ENCODE assay signal across 10 cellular contexts in the genomic region with DNA sequence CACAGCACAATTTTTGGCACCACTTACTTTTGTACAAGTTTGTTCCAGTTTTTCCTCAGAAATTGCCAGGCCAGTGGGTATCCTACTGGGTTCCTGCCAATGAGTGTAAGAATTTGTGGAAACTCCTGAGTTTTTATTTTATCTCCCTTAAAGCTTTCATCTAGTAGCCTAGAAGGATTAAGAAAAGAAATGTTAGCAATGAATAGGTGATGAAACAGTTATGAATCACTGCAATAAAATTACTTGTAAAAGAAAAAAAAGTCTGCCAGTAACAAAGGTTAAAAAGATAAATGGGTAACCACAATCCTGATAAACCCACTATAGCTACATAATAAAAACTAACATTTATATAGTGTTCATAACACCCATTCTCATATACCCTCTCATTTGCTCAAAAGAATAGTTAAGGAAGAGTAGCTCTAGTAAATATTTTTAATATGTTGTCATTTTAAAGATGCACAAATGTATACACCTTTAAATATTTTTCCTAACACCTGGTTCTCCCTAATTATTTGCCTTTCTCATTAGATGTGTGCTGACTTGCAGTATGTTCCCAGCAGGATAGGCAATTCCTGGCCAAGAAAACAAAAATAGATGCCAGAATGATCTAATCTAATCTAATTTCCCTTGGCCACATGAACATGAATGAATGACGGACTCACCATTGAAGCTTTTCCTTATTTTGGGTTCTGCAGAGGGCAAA. TPM values are rescaled to one million over a fixed set of nuclear protein-coding genes. Genes with fewer than 3 reads are reported as not detected.
A peak's percentile ranks its signal among the peaks of the same experiment; 100 is the strongest.
DNase-seq lines count a peak whose midpoint lies in the region; ATAC-seq, FAIRE-seq and TF ChIP-seq lines count a peak whose summit lies in the region.
"Had no signal": no experiment of that assay in that cellular context is flagged by ENCODE, and none has a peak within 500 bp of the region (broad histone marks: within the 10 kb centered on the region; RNA-seq: fewer than 3 reads in every experiment).

No MANE protein-coding gene starts in this region.

- FAIRE-seq in HepG2 (lab: Jason Lieb, UNC), result no peak

- H3K79me2 ChIP-seq in ACC112 (ENCODE audit: control insufficient read depth, insufficient read depth, low read length, unreplicated experiment) (no peaks in the 10 kb centered on the region), HepG2 (ENCODE audit: insufficient read depth, low read length) (no peaks in the 10 kb centered on the region)

- H3K27ac ChIP-seq in ACC112 (ENCODE audit: low read depth, low read length), result peak overlapping the region; percentile 71
- H3K27ac ChIP-seq in ascending aorta, result peak overlapping the region; percentile 46 to 64
- peak overlapping the region; percentile 47 for H3K27ac ChIP-seq in HepG2 (ENCODE audit: extremely low read length, insufficient read depth, low read length)
- peak overlapping the region in 16 of 59 donors; percentile 1 to 58 (median 10) for H3K27ac ChIP-seq in dorsolateral prefrontal cortex
- H3K27ac ChIP-seq: HL-60 had no signal

- H3K4me1 ChIP-seq in ACC112 (ENCODE audit: control insufficient read depth, insufficient read depth, low read length, unreplicated experiment) (peaks cover 21% of the 10 kb centered on the region), ascending aorta (peaks cover 5 to 11% of the 10 kb centered on the region in 2 donors), HepG2 (ENCODE audit: insufficient read depth, low read length) (peaks cover 17% of the 10 kb centered on the region)

- DNase-seq in HT-29 (ENCODE audit: low spot score), result peak; percentile 56
- DNase-seq in ascending aorta (ENCODE audit: low spot score in 2 of 2), result no peak
- no peak for DNase-seq in HepG2 (ENCODE audit: low spot score)
- no peak for DNase-seq in dorsolateral prefrontal cortex
- DNase-seq in NCI-H187 treated with DMSO at 0.1 percent for 48 hours (lab: John Stamatoyannopoulos, UW), result no peak
- DNase-seq in activated CD4-positive, alpha-beta T cell treated with anti-CD3 and anti-CD28 coated beads for 48 hours, result no peak
- no peak for DNase-seq in NCI-H1417 treated with DMSO at 0.1 percent for 48 hours (lab: John Stamatoyannopoulos, UW)
- DNase-seq: OCI-M1 had no signal

- in situ Hi-C loops in HepG2 (cut with HindIII; ENCODE audit: extremely low pct_ligation_motif_present, low pct_unique_long_range_greater_than_20kb), result no loop called here

- H4K20me1 ChIP-seq in HepG2 (ENCODE audit: insufficient read depth, low read length), result no peaks in the 10 kb centered on the region

- no peaks in the 10 kb centered on the region for H3K27me3 ChIP-seq in ACC112 (ENCODE audit: insufficient read depth, low read length)
- H3K27me3 ChIP-seq in ascending aorta, result no peaks in the 10 kb centered on the region
- no peaks in the 10 kb centered on the region for H3K27me3 ChIP-seq in HepG2 (ENCODE audit: control insufficient read depth in 1 of 2, insufficient read depth in 2 of 2, low read length in 2 of 2)
- no peaks in the 10 kb centered on the region for H3K27me3 ChIP-seq in dorsolateral prefrontal cortex

- no TSS peak for BruUV-seq in HepG2 (replicated peaks; lab: Mats Ljungman, UMichigan)

- no peak for TF ChIP-seq RAD21 in HepG2 (CRISPR knock-in tag; IDR thresholded peaks at IDR 0.05)

- WGBS in HepG2 (ENCODE audit: low lambda C conversion rate), result 89% methylated on average over 1 of the region's 1 CpG

- peaks cover 50% of the 10 kb centered on the region for H3K36me3 ChIP-seq in ACC112 (ENCODE audit: insufficient read depth, low read length)
- peaks cover 27 to 62% of the 10 kb centered on the region in 2 donors for H3K36me3 ChIP-seq in ascending aorta
- H3K36me3 ChIP-seq in HepG2 (replicated peaks in 1 of 2; ENCODE audit: control insufficient read depth in 1 of 2, insufficient read depth in 2 of 2, low read length in 2 of 2), result peaks cover 4 to 49% of the 10 kb centered on the region in 2 experiments

- intact Hi-C loops in ascending aorta (cut with DNase I), result no loop called here
- intact Hi-C loops in HepG2 (cut with micrococcal nuclease; ENCODE audit: unreplicated experiment), result no loop called here
- intact Hi-C loops in dorsolateral prefrontal cortex (cut with DNase I), result no loop called here

- H3K9me3 ChIP-seq in ascending aorta (peaks cover 5 to 6% of the 10 kb centered on the region in 2 donors), HepG2 (ENCODE audit: low read length) (no peaks in the 10 kb centered on the region)

- no peak for TF ChIP-seq POLR2A in HepG2 (IDR thresholded peaks at IDR 0.05; ENCODE audit: insufficient read depth in 1 of 2, low read depth in 2 of 2, low read length in 2 of 2)

- H3K4me2 ChIP-seq in HepG2 (ENCODE audit: low read depth, low read length), result 0 out of 2 replicates have a peak overlapping the region, but pooled peaks have one; percentile 14

- H3K9ac ChIP-seq in HepG2 (ENCODE audit: insufficient read depth, low read depth, low read length), result no peak overlapping the region

- no peak overlapping the region for H2AFZ ChIP-seq in ACC112 (ENCODE audit: low read length, unreplicated experiment)
- H2AFZ ChIP-seq in HepG2 (ENCODE audit: low read length), result no peak overlapping the region

- POLR2A ChIA-PET in HepG2 (lab: Yijun Ruan, JAX), result interaction anchor here (1.0 to 1.1 kb wide), 2 partner anchors 27 to 155 kb away, joined by 3 to 4 read pairs; partner anchors contain the start of genes ERAP1 and LNPEP

- no peak overlapping the region for H3K4me3 ChIP-seq in ACC112 (ENCODE audit: low read depth, low read length)
- H3K4me3 ChIP-seq in ascending aorta, result no peak overlapping the region
- no peak overlapping the region for H3K4me3 ChIP-seq in HepG2 (replicated peaks in 1 of 3; ENCODE audit: insufficient read depth in 1 of 3, low read depth in 2 of 3, low read length in 3 of 3)
- H3K4me3 ChIP-seq in dorsolateral prefrontal cortex, result no peak overlapping the region

- ATAC-seq in HepG2, result no peak

- CTCF ChIA-PET in HepG2 (lab: Yijun Ruan, JAX; ENCODE audit: low intra/inter-chr PET ratio, low total read pairs), result no interaction called here

- no peak for TF ChIP-seq CTCF in ascending aorta (IDR thresholded peaks at IDR 0.05)
- no peak for TF ChIP-seq CTCF in HepG2 (CRISPR knock-in tag; IDR thresholded peaks at IDR 0.05)
- no peak for TF ChIP-seq CTCF in dorsolateral prefrontal cortex (IDR thresholded peaks at IDR 0.05 in 54 of 56, conservative IDR thresholded peaks at IDR 0.05 in 2 of 56; ENCODE audit: low read depth in 1 of 56, partially characterized antibody in 56 of 56)

- TF ChIP-seq EP300 in HepG2 (IDR thresholded peaks at IDR 0.05; ENCODE audit: low read depth in 2 of 2, low read length in 2 of 2) (no peak), HepG2 (CRISPR knock-in tag; IDR thresholded peaks at IDR 0.05; ENCODE audit: borderline replicate concordance) (no peak)

TF ChIP-seq in HepG2, 621 proteins besides CTCF, POLR2A, EP300 and RAD21:
- TF ChIP-seq BATF2 (CRISPR knock-in tag; IDR thresholded peaks at IDR 0.05) (no peak), ZNF136 (CRISPR knock-in tag; IDR thresholded peaks at IDR 0.05; ENCODE audit: low read depth) (no peak), KLF12 (CRISPR knock-in tag; IDR thresholded peaks at IDR 0.05; ENCODE audit: borderline replicate concordance) (no peak), DRAP1 (CRISPR knock-in tag; IDR thresholded peaks at IDR 0.05) (no peak)
TF ChIP-seq in HepG2: peak in this region for 0.

RNA-seq across cellular contexts. Expression of gene ERAP1, which starts 26.6 kb away (rescaled TPM):
- 5.6 and 5.8 TPM in 2 replicates for total RNA-seq in HT-29 (2014; rRNA removed; shearing (Covaris generic))
- 41.3 TPM for total RNA-seq in ascending aorta
- total RNA-seq in HepG2 (2016; rRNA removed; fragmentation: Illumina TruSeq; extraction: Trizol), result 13.8 and 21.0 TPM in 2 replicates
- total RNA-seq in HepG2 (2016; cell fraction: cytosol; rRNA removed; fragmentation: Illumina TruSeq; extraction: Trizol; ENCODE audit: low read depth), result 2.0 TPM in 2 replicates
- total RNA-seq in HepG2 (2016; cell fraction: insoluble cytoplasmic fraction; rRNA removed; fragmentation: Illumina TruSeq; extraction: Trizol), result 11.5 and 18.8 TPM in 2 replicates
- total RNA-seq in HepG2 (2016; cell fraction: membrane; rRNA removed; fragmentation: Illumina TruSeq; extraction: Trizol), result 5.1 and 5.4 TPM in 2 replicates
- total RNA-seq in HepG2 (2016; cell fraction: nucleus; rRNA removed; fragmentation: Illumina TruSeq; extraction: Trizol), result 33.0 and 34.9 TPM in 2 replicates
- polyA plus RNA-seq in HepG2 (2011; rRNA removed), result 44.4 and 52.2 TPM in 2 replicates
- polyA plus RNA-seq in HepG2 (2011; cell fraction: cytosol; rRNA removed), result 26.1 and 29.4 TPM in 2 replicates
- 38.8 and 46.1 TPM in 2 replicates for polyA plus RNA-seq in HepG2 (2011; cell fraction: nucleus; rRNA removed)
- polyA plus RNA-seq in HepG2 (2012), result 28.1 and 31.0 TPM in 2 replicates
- 0.70 and 1.2 TPM in 2 replicates for polyA plus RNA-seq in HepG2 (2016; cell fraction: cytosol; fragmentation: Illumina TruSeq; extraction: Trizol; ENCODE audit: low read depth)
- polyA plus RNA-seq in HepG2 (2016; cell fraction: insoluble cytoplasmic fraction; fragmentation: Illumina TruSeq; extraction: Trizol; ENCODE audit: low read depth), result 9.4 and 9.5 TPM in 2 replicates
- polyA plus RNA-seq in HepG2 (2016; cell fraction: membrane; fragmentation: Illumina TruSeq; extraction: Trizol; ENCODE audit: low read depth), result 2.2 and 3.1 TPM in 2 replicates
- polyA plus RNA-seq in HepG2 (2016; cell fraction: nucleus; fragmentation: Illumina TruSeq; extraction: Trizol; ENCODE audit: insufficient read depth, low read depth), result 23.4 and 26.5 TPM in 2 replicates
- 74.8 and 88.4 TPM in 2 replicates for polyA minus RNA-seq in HepG2 (2011; rRNA and poly(A)+ RNA removed; ENCODE audit: low replicate concordance)
- 27.5 and 57.6 TPM in 2 replicates for polyA minus RNA-seq in HepG2 (2011; cell fraction: cytosol; rRNA and poly(A)+ RNA removed)
- 69.9 and 74.5 TPM in 2 replicates for polyA minus RNA-seq in HepG2 (2011; cell fraction: nucleus; rRNA and poly(A)+ RNA removed)
- 10 to 100 TPM; 16.7 to 39.0 (median 28.3) TPM for total RNA-seq in dorsolateral prefrontal cortex
